In the genomic region with DNA sequence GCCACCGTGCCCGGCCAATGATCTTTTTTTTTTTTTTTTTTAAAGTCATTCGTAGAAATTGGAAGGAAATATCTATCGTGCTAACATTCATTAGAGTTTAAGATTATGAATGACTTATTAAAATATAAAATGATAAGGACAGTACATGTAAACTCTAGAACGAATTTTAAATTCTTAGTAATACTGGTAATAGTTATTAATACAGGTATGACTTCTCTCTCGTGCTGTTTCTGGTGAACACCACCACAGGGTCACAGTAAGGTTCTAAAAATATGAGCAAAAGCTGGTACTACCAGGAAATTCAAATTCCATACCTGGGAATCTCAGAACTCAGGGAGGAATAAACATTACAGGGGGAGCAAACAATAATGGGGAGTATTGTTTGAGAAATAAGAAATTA, we compare ENCODE assay signal across 1 cellular context.
TF ChIP-seq lines count a peak whose summit lies in the region.

No MANE protein-coding gene starts in this region.

TF ChIP-seq in HepG2, 621 proteins besides CTCF, POLR2A, EP300 and RAD21:
- TF ChIP-seq ZBTB42 (CRISPR knock-in tag; IDR thresholded peaks at IDR 0.05), result no peak
- TF ChIP-seq SRSF4 (IDR thresholded peaks at IDR 0.05; ENCODE audit: low read depth, low read length, poor library complexity, severe bottlenecking), result no peak
- TF ChIP-seq ZMYM3 (CRISPR knock-in tag; IDR thresholded peaks at IDR 0.05), result no peak
